In the genomic region with DNA sequence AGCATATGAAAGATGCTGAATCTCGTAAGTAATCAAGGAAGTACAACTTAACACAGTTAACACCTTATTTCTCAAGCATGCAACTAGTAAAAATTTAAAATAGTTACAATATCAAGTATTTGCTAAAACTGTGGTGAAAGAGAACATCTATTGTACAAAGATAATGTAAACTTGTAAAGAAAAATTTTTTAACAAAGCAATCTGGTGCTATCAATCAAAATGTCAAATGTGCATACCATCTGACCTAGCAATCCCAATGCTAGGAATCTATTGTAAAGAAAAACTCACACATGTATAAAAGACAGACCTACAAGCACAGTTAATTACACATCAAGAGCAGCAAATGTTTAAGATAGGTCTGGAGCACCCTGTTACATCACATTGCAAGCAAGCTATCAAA, we compare ENCODE assay signal across 15 cellular contexts.
DNase-seq lines count a peak whose midpoint lies in the region; ATAC-seq, FAIRE-seq and TF ChIP-seq lines count a peak whose summit lies in the region.
"Had no signal": no experiment of that assay in that cellular context is flagged by ENCODE, and none has a peak within 500 bp of the region (broad histone marks: within the 10 kb centered on the region; RNA-seq: fewer than 3 reads in every experiment).

No MANE protein-coding gene starts in this region.

- H3K4me3 ChIP-seq in A549 (no peak overlapping the region), K562 (no peak overlapping the region), breast epithelium (no peak overlapping the region)
- H3K4me3 ChIP-seq: BLaER1, GM23338 had no signal

- DNase-seq in NCI-H1694 treated with DMSO at 0.1 percent for 48 hours (lab: John Stamatoyannopoulos, UW) = peak; percentile 22
- no peak for DNase-seq in NCI-H1694 (lab: John Stamatoyannopoulos, UW)
- DNase-seq in A549 (ENCODE audit: low read depth in 1 of 2, low spot score in 1 of 2) = no peak
- peak; percentile 9 for DNase-seq in HTR-8/SVneo (ENCODE audit: insufficient read length, low spot score)
- DNase-seq in K562 (ENCODE audit: extremely low read depth in 1 of 4, low spot score in 3 of 4) = no peak
- no peak for DNase-seq in breast epithelium (ENCODE audit: low spot score in 2 of 2)
- DNase-seq: CD4-positive, alpha-beta memory T cell; DMS153; DMS79; GDM1; HCEC 1CT had no signal

- ATAC-seq in A549 (no peak), K562 (no peak), HG02798 (IDR thresholded peaks at IDR 0.05; ENCODE audit: poor library complexity, unreplicated experiment) (no peak)
- ATAC-seq: GM23338 had no signal

- TF ChIP-seq POLR2A in A549 (IDR thresholded peaks at IDR 0.05; ENCODE audit: low read length) = no peak
- no peak for TF ChIP-seq POLR2A in K562 (conservative IDR thresholded peaks at IDR 0.05)
- no peak for TF ChIP-seq POLR2A in breast epithelium (IDR thresholded peaks at IDR 0.05)

- no TSS peak for BruUV-seq in K562 (replicated peaks; lab: Mats Ljungman, UMichigan)

- FAIRE-seq in A549 (lab: Jason Lieb, UNC) (peak; percentile 28), HTR-8/SVneo (lab: Jason Lieb, UNC) (no peak), K562 (lab: Jason Lieb, UNC) (no peak)

- no peaks in the 10 kb centered on the region for H3K9me3 ChIP-seq in A549
- no peaks in the 10 kb centered on the region for H3K9me3 ChIP-seq in K562 (replicated peaks; ENCODE audit: control insufficient read depth, insufficient read depth, low read depth, low read length)
- no peaks in the 10 kb centered on the region for H3K9me3 ChIP-seq in breast epithelium
- H3K9me3 ChIP-seq: BLaER1 had no signal

- TF ChIP-seq CTCF in A549 (IDR thresholded peaks at IDR 0.05) (no peak), K562 (IDR thresholded peaks at IDR 0.05 in 2 of 3, conservative IDR thresholded peaks at IDR 0.05 in 1 of 3; ENCODE audit: insufficient read depth in 2 of 3, low read depth in 1 of 3, low read length in 3 of 3) (no peak), breast epithelium (IDR thresholded peaks at IDR 0.05) (no peak)

- H3K79me2 ChIP-seq in K562 (ENCODE audit: control insufficient read depth, insufficient read depth, low read length) = no peaks in the 10 kb centered on the region; the same call in 1 of the 3 replicates

- peaks cover 15% of the 10 kb centered on the region; the same call in 1 of the 3 replicates for H3K36me3 ChIP-seq in K562 (ENCODE audit: control insufficient read depth, insufficient read depth, low read length)
- H3K36me3 ChIP-seq in breast epithelium = no peaks in the 10 kb centered on the region

- 73% methylated on average over 1 of the region's 1 CpG for WGBS in A549 (ENCODE audit: missing lambda C conversion rate)
- WGBS in K562 (ENCODE audit: insufficient coverage, low coverage, missing lambda C conversion rate) = 95% methylated on average over 1 of the region's 1 CpG

- H3K9ac ChIP-seq in K562 (ENCODE audit: insufficient read depth in 1 of 2, low read depth in 2 of 2, low read length in 2 of 2) = no peak overlapping the region
- H3K9ac ChIP-seq: BLaER1 had no signal

- H3K4me1 ChIP-seq in A549 = peaks cover 31% of the 10 kb centered on the region
- peaks cover 0 to 6% of the 10 kb centered on the region in 2 experiments; a peak in 2 of 5 replicates for H3K4me1 ChIP-seq in K562 (replicated peaks in 1 of 2; ENCODE audit: control insufficient read depth in 2 of 2, insufficient read depth in 2 of 2, low read length in 2 of 2)
- H3K4me1 ChIP-seq in breast epithelium = no peaks in the 10 kb centered on the region
- H3K4me1 ChIP-seq: BLaER1 had no signal

- H2AFZ ChIP-seq in K562 (ENCODE audit: low read depth, low read length) = no peak overlapping the region
- H2AFZ ChIP-seq: GM23338 had no signal

- TF ChIP-seq RAD21 in A549 (conservative IDR thresholded peaks at IDR 0.05 in 1 of 2, IDR thresholded peaks at IDR 0.05 in 1 of 2) (no peak), K562 (CRISPR knock-in tag; conservative IDR thresholded peaks at IDR 0.05 in 1 of 2, IDR thresholded peaks at IDR 0.05 in 1 of 2) (no peak)

- no peaks in the 10 kb centered on the region for H3K9me1 ChIP-seq in K562 (ENCODE audit: control insufficient read depth, insufficient read depth, low read length)

- POLR2A ChIA-PET in A549 (lab: Yijun Ruan, JAX) (no interaction called here), K562 (lab: Yijun Ruan, JAX) (no interaction called here)

- H3K27ac ChIP-seq in A549 (no peak overlapping the region), K562 (ENCODE audit: extremely low read depth, low read depth, low read length) (no peak overlapping the region), breast epithelium (no peak overlapping the region)
- H3K27ac ChIP-seq: 22Rv1, BLaER1 had no signal

- 0 out of 3 replicates have a peak overlapping the region, but pooled peaks have one; percentile 8 for H3K4me2 ChIP-seq in A549
- no peak overlapping the region for H3K4me2 ChIP-seq in K562 (ENCODE audit: insufficient read depth, low read length)
- H3K4me2 ChIP-seq: BLaER1, GM23338 had no signal

- CTCF ChIA-PET in A549 (lab: Yijun Ruan, JAX) = no interaction called here
- CTCF ChIA-PET in K562 (lab: Yijun Ruan, JAX; ENCODE audit: low intra/inter-chr PET ratio) = no interaction called here

- intact Hi-C loops in K562 (cut with micrococcal nuclease) (no loop called here), breast epithelium (cut with DNase I; ENCODE audit: low total_unique reads) (no loop called here)

- in situ Hi-C loops in K562 (cut with MboI) = loop anchor here (25.0 kb wide), 1 partner anchor 167 kb away; no protein-coding TSS in a partner anchor

- no peak for TF ChIP-seq EP300 in A549 (IDR thresholded peaks at IDR 0.05)
- TF ChIP-seq EP300 in K562 (IDR thresholded peaks at IDR 0.05; ENCODE audit: low read length) = no peak

- no peaks in the 10 kb centered on the region for H4K20me1 ChIP-seq in K562 (replicated peaks; ENCODE audit: control insufficient read depth, insufficient read depth, low read length)

- no peaks in the 10 kb centered on the region for H3K27me3 ChIP-seq in K562 (ENCODE audit: control insufficient read depth in 2 of 2, insufficient read depth in 2 of 2, low read length in 2 of 2)
- H3K27me3 ChIP-seq in breast epithelium = no peaks in the 10 kb centered on the region
- H3K27me3 ChIP-seq: BLaER1 had no signal

TF ChIP-seq in A549, 52 proteins besides CTCF, POLR2A, EP300 and RAD21 (continues in another document):
- TF ChIP-seq, protein P1, sequence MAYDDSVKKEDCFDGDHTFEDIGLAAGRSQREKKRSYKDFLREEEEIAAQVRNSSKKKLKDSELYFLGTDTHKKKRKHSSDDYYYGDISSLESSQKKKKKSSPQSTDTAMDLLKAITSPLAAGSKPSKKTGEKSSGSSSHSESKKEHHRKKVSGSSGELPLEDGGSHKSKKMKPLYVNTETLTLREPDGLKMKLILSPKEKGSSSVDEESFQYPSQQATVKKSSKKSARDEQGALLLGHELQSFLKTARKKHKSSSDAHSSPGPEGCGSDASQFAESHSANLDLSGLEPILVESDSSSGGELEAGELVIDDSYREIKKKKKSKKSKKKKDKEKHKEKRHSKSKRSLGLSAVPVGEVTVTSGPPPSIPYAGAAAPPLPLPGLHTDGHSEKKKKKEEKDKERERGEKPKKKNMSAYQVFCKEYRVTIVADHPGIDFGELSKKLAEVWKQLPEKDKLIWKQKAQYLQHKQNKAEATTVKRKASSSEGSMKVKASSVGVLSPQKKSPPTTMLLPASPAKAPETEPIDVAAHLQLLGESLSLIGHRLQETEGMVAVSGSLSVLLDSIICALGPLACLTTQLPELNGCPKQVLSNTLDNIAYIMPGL (CRISPR knock-in tag; IDR thresholded peaks at IDR 0.05; ENCODE audit: borderline replicate concordance) = no peak

TF ChIP-seq in K562, 482 proteins besides CTCF, POLR2A, EP300 and RAD21 (continues in another document):
- no peak for TF ChIP-seq ZNF239 (CRISPR knock-in tag; IDR thresholded peaks at IDR 0.05)
- no peak for TF ChIP-seq ZZZ3 (IDR thresholded peaks at IDR 0.05)
- no peak for TF ChIP-seq LCOR (CRISPR knock-in tag; IDR thresholded peaks at IDR 0.05)
- TF ChIP-seq, protein P2, sequence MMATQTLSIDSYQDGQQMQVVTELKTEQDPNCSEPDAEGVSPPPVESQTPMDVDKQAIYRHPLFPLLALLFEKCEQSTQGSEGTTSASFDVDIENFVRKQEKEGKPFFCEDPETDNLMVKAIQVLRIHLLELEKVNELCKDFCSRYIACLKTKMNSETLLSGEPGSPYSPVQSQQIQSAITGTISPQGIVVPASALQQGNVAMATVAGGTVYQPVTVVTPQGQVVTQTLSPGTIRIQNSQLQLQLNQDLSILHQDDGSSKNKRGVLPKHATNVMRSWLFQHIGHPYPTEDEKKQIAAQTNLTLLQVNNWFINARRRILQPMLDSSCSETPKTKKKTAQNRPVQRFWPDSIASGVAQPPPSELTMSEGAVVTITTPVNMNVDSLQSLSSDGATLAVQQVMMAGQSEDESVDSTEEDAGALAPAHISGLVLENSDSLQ (IDR thresholded peaks at IDR 0.05) = peak; percentile 22; the same call in 1 of the 2 replicates
- TF ChIP-seq, protein P3, sequence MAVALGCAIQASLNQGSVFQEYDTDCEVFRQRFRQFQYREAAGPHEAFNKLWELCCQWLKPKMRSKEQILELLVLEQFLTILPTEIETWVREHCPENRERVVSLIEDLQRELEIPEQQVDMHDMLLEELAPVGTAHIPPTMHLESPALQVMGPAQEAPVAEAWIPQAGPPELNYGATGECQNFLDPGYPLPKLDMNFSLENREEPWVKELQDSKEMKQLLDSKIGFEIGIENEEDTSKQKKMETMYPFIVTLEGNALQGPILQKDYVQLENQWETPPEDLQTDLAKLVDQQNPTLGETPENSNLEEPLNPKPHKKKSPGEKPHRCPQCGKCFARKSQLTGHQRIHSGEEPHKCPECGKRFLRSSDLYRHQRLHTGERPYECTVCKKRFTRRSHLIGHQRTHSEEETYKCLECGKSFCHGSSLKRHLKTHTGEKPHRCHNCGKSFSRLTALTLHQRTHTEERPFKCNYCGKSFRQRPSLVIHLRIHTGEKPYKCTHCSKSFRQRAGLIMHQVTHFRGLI (CRISPR knock-in tag; IDR thresholded peaks at IDR 0.05) = no peak
- no peak for TF ChIP-seq ZFPM2 (CRISPR knock-in tag; IDR thresholded peaks at IDR 0.05)

Comparison
In these comparisons a context has a peak if more than half of its experiments do, and no peak if none do; other contexts are left out.
1. DNase-seq: peak in NCI-H1694 treated with DMSO at 0.1 percent for 48 hours (single experiment) and HTR-8/SVneo (single experiment); none in NCI-H1694 (single experiment), A549 (0 of 2), K562 (0 of 4) and breast epithelium (0 of 2).